Comparison of ENCODE assay signal across 8 cellular contexts in the genomic region with DNA sequence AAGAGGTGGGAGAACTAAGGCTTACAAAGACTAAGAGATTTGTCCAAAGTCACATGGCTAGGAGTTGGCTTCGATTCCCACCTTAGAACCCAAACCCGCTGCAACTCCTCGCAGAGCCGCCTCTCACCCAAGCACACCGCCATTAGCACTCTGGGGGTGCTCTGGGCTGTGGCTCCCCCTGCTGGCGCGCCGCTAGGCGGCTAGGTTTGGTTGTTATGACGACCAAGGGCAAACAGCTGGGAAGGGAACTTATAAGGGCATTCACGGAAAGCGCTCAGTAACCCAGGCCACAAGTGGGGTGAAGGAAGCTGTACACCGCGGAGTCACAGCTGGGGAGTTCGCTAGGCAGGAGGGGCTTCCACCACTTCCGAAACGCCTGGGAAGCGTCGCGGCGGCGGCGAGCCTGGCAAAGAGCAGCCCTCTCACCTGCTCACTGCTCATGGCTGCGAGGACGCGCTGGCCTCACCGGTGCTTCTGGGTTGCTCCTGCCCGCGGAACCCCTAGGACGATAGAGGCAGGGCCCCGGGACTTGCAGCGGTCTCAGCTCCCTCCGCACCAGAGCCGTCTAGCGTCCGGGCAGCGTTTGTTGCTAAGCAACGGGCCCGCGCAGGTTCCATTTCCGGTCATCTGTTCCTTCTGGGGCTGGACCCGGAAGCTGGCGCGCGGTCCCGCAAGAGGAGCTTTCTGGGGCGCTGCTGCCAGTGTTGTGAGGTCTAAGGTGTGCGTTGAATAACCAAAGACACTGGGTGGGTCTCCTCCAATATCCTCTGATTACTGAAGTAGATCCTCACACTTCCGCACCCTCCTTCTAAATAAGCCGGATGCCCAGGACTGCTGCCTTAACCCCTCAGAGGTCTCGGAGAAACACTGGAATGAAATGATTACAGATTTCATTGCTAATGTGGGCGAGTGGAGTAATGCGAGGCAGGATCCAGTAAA. TPM values are rescaled to one million over a fixed set of nuclear protein-coding genes. Genes with fewer than 3 reads are reported as not detected.
A peak's percentile ranks its signal among the peaks of the same experiment; 100 is the strongest.
DNase-seq lines count a peak whose midpoint lies in the region; ATAC-seq and TF ChIP-seq lines count a peak whose summit lies in the region.

Gene DNAH7 (minus strand): TSS at position 567 of the 939 bp plus-strand sequence. CDS start 126 bp downstream, at position 441.

- H3K27me3 ChIP-seq in smooth muscle cell (ENCODE audit: low read depth) = peaks cover 11% of the 10 kb centered on the region

- no peaks in the 10 kb centered on the region for H3K36me3 ChIP-seq in smooth muscle cell (ENCODE audit: low read depth)

- H3K27me3 Mint-ChIP-seq in WTC11 (ENCODE audit: low read depth) = peaks cover 8% of the 10 kb centered on the region; the same call in 1 of the 2 replicates

- H3K27ac ChIP-seq in smooth muscle cell (ENCODE audit: low read depth) = peak within 1 kb of the TSS; percentile 90

- peak; percentile 92 for DNase-seq in AG08396 (ENCODE audit: low spot score)
- DNase-seq in NCI-H2227 (lab: John Stamatoyannopoulos, UW; ENCODE audit: unreplicated experiment) = peak; percentile 96
- DNase-seq in WTC11 (ENCODE audit: low spot score) = peak; percentile 92
- peak; percentile 84 to 90 for DNase-seq in cardiac fibroblast (ENCODE audit: low read depth in 2 of 2)
- peak; percentile 88 for DNase-seq in inferior parietal cortex (ENCODE audit: extremely low spot score)
- peak; percentile 57 for DNase-seq in smooth muscle cell (lab: John Stamatoyannopoulos, UW; ENCODE audit: unreplicated experiment)

- CTCF ChIA-PET in WTC11 (lab: Charles Lee) = interaction anchor here (0.6 to 3.0 kb wide), 25 partner anchors 9 to 799 kb away, joined by 3 to 45 read pairs (median 4); partner anchors contain the start of gene SLC39A10

- ATAC-seq in GM18907 (IDR thresholded peaks at IDR 0.05; ENCODE audit: unreplicated experiment) = peak; percentile 99
- ATAC-seq in HG03139 (IDR thresholded peaks at IDR 0.05; ENCODE audit: unreplicated experiment) = peak; percentile 96
- peak; percentile 93 for ATAC-seq in WTC11

- peak within 1 kb of the TSS; percentile 87 for H3K4me2 ChIP-seq in smooth muscle cell

- H3K4me3 Mint-ChIP-seq in WTC11 = peak within 1 kb of the TSS; percentile 89

- peaks cover 4% of the 10 kb centered on the region for H3K9me3 Mint-ChIP-seq in WTC11

- 4% methylated on average over 44 of the region's 53 CpGs for WGBS in smooth muscle cell (ENCODE audit: low lambda C conversion rate)

- TF ChIP-seq CTCF in WTC11 (IDR thresholded peaks at IDR 0.05) = peak; percentile 78
- TF ChIP-seq CTCF in cardiac fibroblast (IDR thresholded peaks at IDR 0.05; ENCODE audit: low read depth, low read length) = peak; percentile 82
- TF ChIP-seq CTCF in smooth muscle cell (IDR thresholded peaks at IDR 0.05; ENCODE audit: borderline replicate concordance, insufficient read depth, poor library complexity, severe bottlenecking) = peak; percentile 93

- peak within 1 kb of the TSS; percentile 92 for H2AFZ ChIP-seq in smooth muscle cell (ENCODE audit: low read depth)

- no peaks in the 10 kb centered on the region for H3K9me3 ChIP-seq in smooth muscle cell (replicated peaks; ENCODE audit: low read depth)

- POLR2A ChIA-PET in WTC11 (lab: Charles Lee) = no interaction called here

- H3F3A ChIP-seq in smooth muscle cell (ENCODE audit: low read depth) = no peaks in the 10 kb centered on the region

- 0 out of 2 replicates have a peak, but pooled peaks cover 2% of the 10 kb centered on the region for H3K36me3 Mint-ChIP-seq in WTC11

- peaks cover 13% of the 10 kb centered on the region for H3K4me1 Mint-ChIP-seq in WTC11

- no peak within 1 kb of the TSS; the same call in 1 of the 2 replicates for H3K27ac Mint-ChIP-seq in WTC11

- no peaks in the 10 kb centered on the region for H4K20me1 ChIP-seq in smooth muscle cell (ENCODE audit: low read depth)

- H3K4me3 ChIP-seq in cardiac fibroblast (replicated peaks in 1 of 2; ENCODE audit: low read depth in 2 of 2, low read length in 2 of 2) (peak within 1 kb of the TSS; percentile 90 to 93), smooth muscle cell (peak within 1 kb of the TSS; percentile 71)

- peaks cover 5% of the 10 kb centered on the region for H3K4me1 ChIP-seq in smooth muscle cell (ENCODE audit: low read depth)

- H3K9ac ChIP-seq in smooth muscle cell (ENCODE audit: low read depth) = peak within 1 kb of the TSS; percentile 98

- H3K79me2 ChIP-seq in smooth muscle cell (ENCODE audit: low read depth) = no peaks in the 10 kb centered on the region

TF ChIP-seq in WTC11, 78 proteins besides CTCF, POLR2A, EP300 and RAD21 (continues in another document):
- TF ChIP-seq, protein P1, sequence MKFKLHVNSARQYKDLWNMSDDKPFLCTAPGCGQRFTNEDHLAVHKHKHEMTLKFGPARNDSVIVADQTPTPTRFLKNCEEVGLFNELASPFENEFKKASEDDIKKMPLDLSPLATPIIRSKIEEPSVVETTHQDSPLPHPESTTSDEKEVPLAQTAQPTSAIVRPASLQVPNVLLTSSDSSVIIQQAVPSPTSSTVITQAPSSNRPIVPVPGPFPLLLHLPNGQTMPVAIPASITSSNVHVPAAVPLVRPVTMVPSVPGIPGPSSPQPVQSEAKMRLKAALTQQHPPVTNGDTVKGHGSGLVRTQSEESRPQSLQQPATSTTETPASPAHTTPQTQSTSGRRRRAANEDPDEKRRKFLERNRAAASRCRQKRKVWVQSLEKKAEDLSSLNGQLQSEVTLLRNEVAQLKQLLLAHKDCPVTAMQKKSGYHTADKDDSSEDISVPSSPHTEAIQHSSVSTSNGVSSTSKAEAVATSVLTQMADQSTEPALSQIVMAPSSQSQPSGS (CRISPR knock-in tag; IDR thresholded peaks at IDR 0.05; ENCODE audit: borderline replicate concordance, low read depth) = 0 out of 2 replicates have a peak, but pooled peaks have one; percentile 22
- TF ChIP-seq TCF7 (CRISPR knock-in tag; IDR thresholded peaks at IDR 0.05; ENCODE audit: low read depth) = no peak
- TF ChIP-seq ZNF219 (CRISPR knock-in tag; IDR thresholded peaks at IDR 0.05; ENCODE audit: borderline replicate concordance) = no peak
- no peak for TF ChIP-seq ZNF121 (CRISPR knock-in tag; IDR thresholded peaks at IDR 0.05)
- peak; percentile 51; the same call in 1 of the 2 replicates for TF ChIP-seq SP1 (CRISPR knock-in tag; conservative IDR thresholded peaks at IDR 0.05)
- TF ChIP-seq FOXK1 (CRISPR knock-in tag; IDR thresholded peaks at IDR 0.05) = peak; percentile 28; the same call in 1 of the 2 replicates
- TF ChIP-seq ZNF281 (CRISPR knock-in tag; IDR thresholded peaks at IDR 0.05) = no peak
- TF ChIP-seq RORB (CRISPR knock-in tag; IDR thresholded peaks at IDR 0.05) = no peak
- peak; percentile 84 for TF ChIP-seq USF2 (CRISPR knock-in tag; IDR thresholded peaks at IDR 0.05)
- TF ChIP-seq, protein P2, sequence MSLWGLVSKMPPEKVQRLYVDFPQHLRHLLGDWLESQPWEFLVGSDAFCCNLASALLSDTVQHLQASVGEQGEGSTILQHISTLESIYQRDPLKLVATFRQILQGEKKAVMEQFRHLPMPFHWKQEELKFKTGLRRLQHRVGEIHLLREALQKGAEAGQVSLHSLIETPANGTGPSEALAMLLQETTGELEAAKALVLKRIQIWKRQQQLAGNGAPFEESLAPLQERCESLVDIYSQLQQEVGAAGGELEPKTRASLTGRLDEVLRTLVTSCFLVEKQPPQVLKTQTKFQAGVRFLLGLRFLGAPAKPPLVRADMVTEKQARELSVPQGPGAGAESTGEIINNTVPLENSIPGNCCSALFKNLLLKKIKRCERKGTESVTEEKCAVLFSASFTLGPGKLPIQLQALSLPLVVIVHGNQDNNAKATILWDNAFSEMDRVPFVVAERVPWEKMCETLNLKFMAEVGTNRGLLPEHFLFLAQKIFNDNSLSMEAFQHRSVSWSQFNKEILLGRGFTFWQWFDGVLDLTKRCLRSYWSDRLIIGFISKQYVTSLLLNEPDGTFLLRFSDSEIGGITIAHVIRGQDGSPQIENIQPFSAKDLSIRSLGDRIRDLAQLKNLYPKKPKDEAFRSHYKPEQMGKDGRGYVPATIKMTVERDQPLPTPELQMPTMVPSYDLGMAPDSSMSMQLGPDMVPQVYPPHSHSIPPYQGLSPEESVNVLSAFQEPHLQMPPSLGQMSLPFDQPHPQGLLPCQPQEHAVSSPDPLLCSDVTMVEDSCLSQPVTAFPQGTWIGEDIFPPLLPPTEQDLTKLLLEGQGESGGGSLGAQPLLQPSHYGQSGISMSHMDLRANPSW (CRISPR knock-in tag; conservative IDR thresholded peaks at IDR 0.05; ENCODE audit: low read depth) = no peak

RNA-seq across cellular contexts. Expression of gene DNAH7, which starts in this region (rescaled TPM):
- 0.04 to 0.23 TPM (median 0.14 TPM) in 3 replicates for total RNA-seq in WTC11 (2021)
- 0.18 and 0.99 TPM in 2 replicates for total RNA-seq in smooth muscle cell
- 1.2 and 1.3 TPM in 2 replicates for polyA plus RNA-seq in smooth muscle cell

Comparison
In these comparisons a context has a peak if more than half of its experiments do, and no peak if none do; other contexts are left out.
1. Peak in every context shown above with its lines: DNase-seq, ATAC-seq, H3K4me3 ChIP-seq and H3K27ac ChIP-seq.
2. Peak in DNase-seq and ATAC-seq in WTC11; RNA of the gene not detected or under 1 TPM.